In the genomic region with DNA sequence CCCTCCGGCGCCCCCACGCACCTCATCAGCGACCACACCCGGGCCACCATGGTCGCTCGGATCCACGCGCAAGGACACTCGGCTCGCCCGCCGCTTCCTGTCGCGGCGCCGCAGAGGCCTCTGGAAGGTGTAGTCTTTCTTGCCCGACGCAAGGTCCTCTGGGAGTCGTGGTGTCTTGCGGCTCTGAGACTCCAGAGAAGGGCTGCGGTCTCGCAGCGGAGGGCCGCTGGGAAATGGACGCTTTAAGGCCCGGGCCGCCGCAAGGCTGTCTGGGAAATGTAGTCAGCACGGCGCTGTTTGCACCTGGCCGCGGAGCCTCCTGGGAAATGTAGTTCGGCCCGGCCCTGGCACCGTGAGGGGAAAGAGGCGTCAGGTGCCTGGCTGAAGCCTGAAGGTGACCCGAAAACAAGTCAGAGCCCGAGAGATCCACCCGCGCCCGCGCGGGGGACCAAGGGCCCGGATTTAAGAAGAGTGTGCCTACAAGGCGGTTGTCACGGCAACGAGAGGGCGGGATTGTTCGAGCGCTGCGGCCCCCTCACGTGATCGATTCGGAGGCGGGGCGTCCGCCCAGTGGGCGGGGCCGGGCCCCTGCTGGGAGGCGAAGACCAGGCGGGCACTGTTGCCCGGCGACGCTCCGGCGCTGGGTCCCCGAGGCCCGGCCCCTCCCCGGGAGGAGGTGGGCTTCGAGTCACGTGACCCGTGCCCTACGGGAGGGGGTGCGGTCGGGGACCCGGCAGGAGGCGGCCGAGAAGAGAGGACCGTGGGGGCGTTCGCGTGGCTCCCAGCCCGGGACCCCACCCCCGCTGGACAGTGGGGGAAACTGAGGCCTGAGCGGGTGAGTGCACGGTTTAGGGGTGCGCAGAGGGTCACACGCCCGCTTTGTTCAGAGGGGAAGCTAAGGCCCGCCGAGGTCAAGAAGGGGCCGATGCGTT, we compare ENCODE assay signal across 8 cellular contexts. TPM values are rescaled to one million over a fixed set of nuclear protein-coding genes. Genes with fewer than 3 reads are reported as not detected.
DNase-seq lines count a peak whose midpoint lies in the region; TF ChIP-seq lines count a peak whose summit lies in the region.

A gene with protein sequence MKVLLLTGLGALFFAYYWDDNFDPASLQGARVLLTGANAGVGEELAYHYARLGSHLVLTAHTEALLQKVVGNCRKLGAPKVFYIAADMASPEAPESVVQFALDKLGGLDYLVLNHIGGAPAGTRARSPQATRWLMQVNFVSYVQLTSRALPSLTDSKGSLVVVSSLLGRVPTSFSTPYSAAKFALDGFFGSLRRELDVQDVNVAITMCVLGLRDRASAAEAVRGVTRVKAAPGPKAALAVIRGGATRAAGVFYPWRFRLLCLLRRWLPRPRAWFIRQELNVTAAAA (plus strand): TSS at position 591 of the 932 bp plus-strand sequence. CDS start 3,806 bp downstream, outside the sequence.
A gene with protein sequence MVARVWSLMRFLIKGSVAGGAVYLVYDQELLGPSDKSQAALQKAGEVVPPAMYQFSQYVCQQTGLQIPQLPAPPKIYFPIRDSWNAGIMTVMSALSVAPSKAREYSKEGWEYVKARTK (minus strand): TSS at position 80 of the 932 bp plus-strand sequence. CDS start 30 bp downstream, at position 50.

- H3K27ac Mint-ChIP-seq in neural crest cell (ENCODE audit: unreplicated experiment), result peak within 1 kb of the TSS; percentile 99

- H3K4me1 ChIP-seq in stomach smooth muscle (ENCODE audit: control insufficient read depth, insufficient read depth, low read length), result peaks cover 22% of the 10 kb centered on the region

- H3K9me3 Mint-ChIP-seq in neural crest cell, result peaks cover 3% of the 10 kb centered on the region

- H3K27me3 Mint-ChIP-seq in neural crest cell (ENCODE audit: low read depth), result peaks cover 6% of the 10 kb centered on the region

- peak; percentile 99 for DNase-seq in ELF-1 (ENCODE audit: low read depth, low spot score)
- peak; percentile 99 for DNase-seq in H7
- DNase-seq in M059J (ENCODE audit: low read depth), result peak; percentile 99
- DNase-seq in SHP77 (lab: John Stamatoyannopoulos, UW), result peak; percentile 98
- DNase-seq in activated gamma-delta T cell treated with Interleukin-2 at 50 U/mL for 16 hours, result peak; percentile 98
- peak; percentile 99 to 100 for DNase-seq in foreskin fibroblast
- DNase-seq in neural crest cell (ENCODE audit: low read depth, low spot score), result peak; percentile 98

- peaks cover 4% of the 10 kb centered on the region for H3K36me3 Mint-ChIP-seq in neural crest cell (ENCODE audit: low read depth)

- H3K27me3 ChIP-seq in H7 (ENCODE audit: control insufficient read depth, insufficient read depth, low read length) (peaks cover 2% of the 10 kb centered on the region; the same call in 1 of the 2 replicates), stomach smooth muscle (ENCODE audit: control insufficient read depth in 1 of 2, insufficient read depth in 2 of 2, low read length in 2 of 2) (no peaks in the 10 kb centered on the region)

- H3K27ac ChIP-seq in stomach smooth muscle (ENCODE audit: low read length), result peak within 1 kb of the TSS; percentile 85

- no peaks in the 10 kb centered on the region for H3K9me3 ChIP-seq in stomach smooth muscle (ENCODE audit: control insufficient read depth in 2 of 2, low read length in 2 of 2)

- H3K36me3 ChIP-seq in H7 (replicated peaks; ENCODE audit: control insufficient read depth, insufficient read depth, low read length), result no peaks in the 10 kb centered on the region; the same call in 1 of the 2 replicates
- H3K36me3 ChIP-seq in stomach smooth muscle (ENCODE audit: control insufficient read depth in 2 of 2, insufficient read depth in 2 of 2, low read length in 2 of 2), result peaks cover 0 to 2% of the 10 kb centered on the region in 2 donors

- H3K4me3 ChIP-seq in H7 (ENCODE audit: insufficient read depth, low read depth, low read length) (peak within 1 kb of the TSS; percentile 82), foreskin fibroblast (ENCODE audit: low read depth in 1 of 2, low read length in 2 of 2) (peak within 1 kb of the TSS; percentile 90 to 98), stomach smooth muscle (ENCODE audit: low read length in 2 of 2) (peak within 1 kb of the TSS; percentile 91 to 99)

- peak within 1 kb of the TSS; percentile 99 for H3K4me3 Mint-ChIP-seq in neural crest cell

- peaks cover 37% of the 10 kb centered on the region for H3K4me1 Mint-ChIP-seq in neural crest cell

- no peak for TF ChIP-seq CTCF in foreskin fibroblast (IDR thresholded peaks at IDR 0.05; ENCODE audit: low read depth, low read length)
- TF ChIP-seq CTCF in neural crest cell (conservative IDR thresholded peaks at IDR 0.05), result no peak

- H3K9ac ChIP-seq in stomach smooth muscle (ENCODE audit: low read length in 2 of 2), result peak within 1 kb of the TSS; percentile 95 to 97

RNA-seq across cellular contexts. Expression of the first gene that starts in this region (rescaled TPM):
- 12.0 and 16.2 TPM in 2 replicates for total RNA-seq in H7 (2014; rRNA removed; shearing (Covaris generic))
- total RNA-seq in M059J (2014; rRNA removed; shearing (Covaris generic)), result 10.7 and 13.7 TPM in 2 replicates
- 16.0 and 21.7 TPM in 2 replicates for total RNA-seq in neural crest cell

RNA-seq across cellular contexts. Expression of the second gene that starts in this region (rescaled TPM):
- 53.1 and 71.4 TPM in 2 replicates for total RNA-seq in H7 (2014; rRNA removed; shearing (Covaris generic))
- 46.6 and 47.0 TPM in 2 replicates for total RNA-seq in M059J (2014; rRNA removed; shearing (Covaris generic))
- total RNA-seq in neural crest cell, result 23.2 and 25.6 TPM in 2 replicates

Comparison
In these comparisons a context has a peak if more than half of its experiments do, and no peak if none do; other contexts are left out.
1. Peak in every context shown above with its lines: DNase-seq, H3K4me3 ChIP-seq and H3K27ac ChIP-seq.